1 cellular context compared by ENCODE assay signal in the genomic region with DNA sequence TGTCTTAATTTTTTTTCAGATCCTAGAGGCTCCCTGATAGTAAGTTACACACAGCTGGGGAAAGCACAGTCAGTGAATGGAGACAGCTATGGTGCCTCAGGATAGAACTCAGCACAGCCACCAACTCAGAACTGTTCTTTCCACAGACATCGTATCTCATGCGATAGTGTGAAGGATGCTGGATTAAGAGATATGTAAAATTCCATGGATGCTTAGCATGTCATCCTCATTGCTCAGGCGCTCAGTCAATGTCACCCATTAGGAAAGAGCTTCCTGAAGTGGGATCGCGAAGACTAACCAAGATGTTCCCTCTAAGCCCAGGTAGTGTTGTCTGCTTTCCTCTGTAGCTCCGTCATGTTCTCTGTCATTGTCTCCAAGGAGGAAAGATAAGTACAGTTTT.
TF ChIP-seq lines count a peak whose summit lies in the region.

No MANE protein-coding gene starts in this region.

TF ChIP-seq in GM23338, 12 proteins besides CTCF, POLR2A, EP300 and RAD21 (continued from another document):
- TF ChIP-seq, protein P1, sequence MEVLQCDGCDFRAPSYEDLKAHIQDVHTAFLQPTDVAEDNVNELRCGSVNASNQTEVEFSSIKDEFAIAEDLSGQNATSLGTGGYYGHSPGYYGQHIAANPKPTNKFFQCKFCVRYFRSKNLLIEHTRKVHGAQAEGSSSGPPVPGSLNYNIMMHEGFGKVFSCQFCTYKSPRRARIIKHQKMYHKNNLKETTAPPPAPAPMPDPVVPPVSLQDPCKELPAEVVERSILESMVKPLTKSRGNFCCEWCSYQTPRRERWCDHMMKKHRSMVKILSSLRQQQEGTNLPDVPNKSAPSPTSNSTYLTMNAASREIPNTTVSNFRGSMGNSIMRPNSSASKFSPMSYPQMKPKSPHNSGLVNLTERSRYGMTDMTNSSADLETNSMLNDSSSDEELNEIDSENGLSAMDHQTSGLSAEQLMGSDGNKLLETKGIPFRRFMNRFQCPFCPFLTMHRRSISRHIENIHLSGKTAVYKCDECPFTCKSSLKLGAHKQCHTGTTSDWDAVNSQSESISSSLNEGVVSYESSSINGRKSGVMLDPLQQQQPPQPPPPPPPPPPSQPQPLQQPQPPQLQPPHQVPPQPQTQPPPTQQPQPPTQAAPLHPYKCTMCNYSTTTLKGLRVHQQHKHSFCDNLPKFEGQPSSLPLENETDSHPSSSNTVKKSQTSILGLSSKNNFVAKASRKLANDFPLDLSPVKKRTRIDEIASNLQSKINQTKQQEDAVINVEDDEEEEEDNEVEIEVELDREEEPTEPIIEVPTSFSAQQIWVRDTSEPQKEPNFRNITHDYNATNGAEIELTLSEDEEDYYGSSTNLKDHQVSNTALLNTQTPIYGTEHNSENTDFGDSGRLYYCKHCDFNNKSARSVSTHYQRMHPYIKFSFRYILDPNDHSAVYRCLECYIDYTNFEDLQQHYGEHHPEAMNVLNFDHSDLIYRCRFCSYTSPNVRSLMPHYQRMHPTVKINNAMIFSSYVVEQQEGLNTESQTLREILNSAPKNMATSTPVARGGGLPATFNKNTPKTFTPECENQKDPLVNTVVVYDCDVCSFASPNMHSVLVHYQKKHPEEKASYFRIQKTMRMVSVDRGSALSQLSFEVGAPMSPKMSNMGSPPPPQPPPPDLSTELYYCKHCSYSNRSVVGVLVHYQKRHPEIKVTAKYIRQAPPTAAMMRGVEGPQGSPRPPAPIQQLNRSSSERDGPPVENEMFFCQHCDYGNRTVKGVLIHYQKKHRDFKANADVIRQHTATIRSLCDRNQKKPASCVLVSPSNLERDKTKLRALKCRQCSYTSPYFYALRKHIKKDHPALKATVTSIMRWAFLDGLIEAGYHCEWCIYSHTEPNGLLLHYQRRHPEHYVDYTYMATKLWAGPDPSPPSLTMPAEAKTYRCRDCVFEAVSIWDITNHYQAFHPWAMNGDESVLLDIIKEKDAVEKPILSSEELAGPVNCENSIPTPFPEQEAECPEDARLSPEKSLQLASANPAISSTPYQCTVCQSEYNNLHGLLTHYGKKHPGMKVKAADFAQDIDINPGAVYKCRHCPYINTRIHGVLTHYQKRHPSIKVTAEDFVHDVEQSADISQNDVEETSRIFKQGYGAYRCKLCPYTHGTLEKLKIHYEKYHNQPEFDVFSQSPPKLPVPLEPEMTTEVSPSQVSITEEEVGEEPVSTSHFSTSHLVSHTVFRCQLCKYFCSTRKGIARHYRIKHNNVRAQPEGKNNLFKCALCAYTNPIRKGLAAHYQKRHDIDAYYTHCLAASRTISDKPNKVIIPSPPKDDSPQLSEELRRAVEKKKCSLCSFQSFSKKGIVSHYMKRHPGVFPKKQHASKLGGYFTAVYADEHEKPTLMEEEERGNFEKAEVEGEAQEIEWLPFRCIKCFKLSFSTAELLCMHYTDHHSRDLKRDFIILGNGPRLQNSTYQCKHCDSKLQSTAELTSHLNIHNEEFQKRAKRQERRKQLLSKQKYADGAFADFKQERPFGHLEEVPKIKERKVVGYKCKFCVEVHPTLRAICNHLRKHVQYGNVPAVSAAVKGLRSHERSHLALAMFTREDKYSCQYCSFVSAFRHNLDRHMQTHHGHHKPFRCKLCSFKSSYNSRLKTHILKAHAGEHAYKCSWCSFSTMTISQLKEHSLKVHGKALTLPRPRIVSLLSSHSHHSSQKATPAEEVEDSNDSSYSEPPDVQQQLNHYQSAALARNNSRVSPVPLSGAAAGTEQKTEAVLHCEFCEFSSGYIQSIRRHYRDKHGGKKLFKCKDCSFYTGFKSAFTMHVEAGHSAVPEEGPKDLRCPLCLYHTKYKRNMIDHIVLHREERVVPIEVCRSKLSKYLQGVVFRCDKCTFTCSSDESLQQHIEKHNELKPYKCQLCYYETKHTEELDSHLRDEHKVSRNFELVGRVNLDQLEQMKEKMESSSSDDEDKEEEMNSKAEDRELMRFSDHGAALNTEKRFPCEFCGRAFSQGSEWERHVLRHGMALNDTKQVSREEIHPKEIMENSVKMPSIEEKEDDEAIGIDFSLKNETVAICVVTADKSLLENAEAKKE (CRISPR knock-in tag; IDR thresholded peaks at IDR 0.05), result no peak
- TF ChIP-seq, protein P2, sequence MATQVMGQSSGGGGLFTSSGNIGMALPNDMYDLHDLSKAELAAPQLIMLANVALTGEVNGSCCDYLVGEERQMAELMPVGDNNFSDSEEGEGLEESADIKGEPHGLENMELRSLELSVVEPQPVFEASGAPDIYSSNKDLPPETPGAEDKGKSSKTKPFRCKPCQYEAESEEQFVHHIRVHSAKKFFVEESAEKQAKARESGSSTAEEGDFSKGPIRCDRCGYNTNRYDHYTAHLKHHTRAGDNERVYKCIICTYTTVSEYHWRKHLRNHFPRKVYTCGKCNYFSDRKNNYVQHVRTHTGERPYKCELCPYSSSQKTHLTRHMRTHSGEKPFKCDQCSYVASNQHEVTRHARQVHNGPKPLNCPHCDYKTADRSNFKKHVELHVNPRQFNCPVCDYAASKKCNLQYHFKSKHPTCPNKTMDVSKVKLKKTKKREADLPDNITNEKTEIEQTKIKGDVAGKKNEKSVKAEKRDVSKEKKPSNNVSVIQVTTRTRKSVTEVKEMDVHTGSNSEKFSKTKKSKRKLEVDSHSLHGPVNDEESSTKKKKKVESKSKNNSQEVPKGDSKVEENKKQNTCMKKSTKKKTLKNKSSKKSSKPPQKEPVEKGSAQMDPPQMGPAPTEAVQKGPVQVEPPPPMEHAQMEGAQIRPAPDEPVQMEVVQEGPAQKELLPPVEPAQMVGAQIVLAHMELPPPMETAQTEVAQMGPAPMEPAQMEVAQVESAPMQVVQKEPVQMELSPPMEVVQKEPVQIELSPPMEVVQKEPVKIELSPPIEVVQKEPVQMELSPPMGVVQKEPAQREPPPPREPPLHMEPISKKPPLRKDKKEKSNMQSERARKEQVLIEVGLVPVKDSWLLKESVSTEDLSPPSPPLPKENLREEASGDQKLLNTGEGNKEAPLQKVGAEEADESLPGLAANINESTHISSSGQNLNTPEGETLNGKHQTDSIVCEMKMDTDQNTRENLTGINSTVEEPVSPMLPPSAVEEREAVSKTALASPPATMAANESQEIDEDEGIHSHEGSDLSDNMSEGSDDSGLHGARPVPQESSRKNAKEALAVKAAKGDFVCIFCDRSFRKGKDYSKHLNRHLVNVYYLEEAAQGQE (IDR thresholded peaks at IDR 0.05; ENCODE audit: unreplicated experiment), result no peak
- TF ChIP-seq EZH2 (IDR thresholded peaks at IDR 0.05; ENCODE audit: low read depth, unreplicated experiment), result no peak
- no peak for TF ChIP-seq POLR2AphosphoS5 (IDR thresholded peaks at IDR 0.05; ENCODE audit: low read depth)
- no peak for TF ChIP-seq CREB1 (CRISPR knock-in tag; IDR thresholded peaks at IDR 0.05; ENCODE audit: low read depth)
- TF ChIP-seq EZH2phosphoT487 (IDR thresholded peaks at IDR 0.05; ENCODE audit: unreplicated experiment), result no peak
- no peak for TF ChIP-seq ZNF114 (CRISPR knock-in tag; IDR thresholded peaks at IDR 0.05)
- TF ChIP-seq ZNF331 (CRISPR knock-in tag; IDR thresholded peaks at IDR 0.05; ENCODE audit: low read depth), result no peak
- no peak for TF ChIP-seq JUNB (IDR thresholded peaks at IDR 0.05; ENCODE audit: unreplicated experiment)
